Comparison of ENCODE assay signal across 15 cellular contexts in genomic region chr14:95835331-95835730, GRCh38. TPM values are rescaled to one million over a fixed set of nuclear protein-coding genes. Genes with fewer than 3 reads are reported as not detected.
DNase-seq lines count a peak whose midpoint lies in the region; ATAC-seq, FAIRE-seq and TF ChIP-seq lines count a peak whose summit lies in the region.
"Had no signal": no experiment of that assay in that cellular context is flagged by ENCODE, and none has a peak within 500 bp of the region (broad histone marks: within the 10 kb centered on the region; RNA-seq: fewer than 3 reads in every experiment).

No MANE protein-coding gene starts in this region.

- no TSS peak for BruUV-seq in HepG2 (replicated peaks; lab: Mats Ljungman, UMichigan)

- H3K4me2 ChIP-seq in HepG2 (ENCODE audit: low read depth, low read length): no peak overlapping the region

- in situ Hi-C loops in HepG2 (cut with HindIII; ENCODE audit: extremely low pct_ligation_motif_present, low pct_unique_long_range_greater_than_20kb): no loop called here

- CTCF ChIA-PET in HepG2 (lab: Yijun Ruan, JAX; ENCODE audit: low intra/inter-chr PET ratio, low total read pairs): no interaction called here

- ATAC-seq in HepG2 (no peak), right lobe of liver (no peak), GM19328 (IDR thresholded peaks at IDR 0.05; ENCODE audit: unreplicated experiment) (no peak), HG02870 (IDR thresholded peaks at IDR 0.05; ENCODE audit: unreplicated experiment) (no peak), Right ventricle myocardium inferior (no peak)
- ATAC-seq in stimulated activated naive B cell treated with anti-CD40 and anti-IgM and Interleukin-4, amounts not matched to agents 10 μg/mL and 1 μg/mL and 100 μg/mL, for 72 hours (replicated peaks): peak; percentile 89 to 92
- ATAC-seq: psoas muscle had no signal

- H3K9ac ChIP-seq in HepG2 (ENCODE audit: insufficient read depth, low read depth, low read length): no peak overlapping the region

- H3K9me3 ChIP-seq in HepG2 (ENCODE audit: low read length) (no peaks in the 10 kb centered on the region), right lobe of liver (no peaks in the 10 kb centered on the region)
- H3K9me3 ChIP-seq: psoas muscle had no signal

- no peak for FAIRE-seq in HepG2 (lab: Jason Lieb, UNC)
- FAIRE-seq: GM19239 had no signal

- no peaks in the 10 kb centered on the region for H4K20me1 ChIP-seq in HepG2 (ENCODE audit: insufficient read depth, low read length)

- POLR2A ChIA-PET in HepG2 (lab: Yijun Ruan, JAX): no interaction called here

- H3K36me3 ChIP-seq in HepG2 (replicated peaks in 1 of 2; ENCODE audit: control insufficient read depth in 1 of 2, insufficient read depth in 2 of 2, low read length in 2 of 2) (no peaks in the 10 kb centered on the region), right lobe of liver (no peaks in the 10 kb centered on the region)

- H3K27ac ChIP-seq in HepG2 (ENCODE audit: extremely low read length, insufficient read depth, low read length) (no peak overlapping the region), right lobe of liver (no peak overlapping the region)
- H3K27ac ChIP-seq: psoas muscle had no signal

- H3K4me1 Mint-ChIP-seq in stimulated activated naive B cell treated with anti-CD40 and anti-IgM and Interleukin-4, amounts not matched to agents 10 μg/mL and 1 μg/mL and 100 μg/mL, for 72 hours: peaks cover 15 to 28% of the 10 kb centered on the region in 2 donors

- 0% methylated on average over 1 of the region's 1 CpG for WGBS in HepG2 (ENCODE audit: low lambda C conversion rate)
- 31% methylated on average over 1 of the region's 1 CpG for WGBS in right lobe of liver (ENCODE audit: insufficient coverage, low coverage, low lambda C conversion rate, missing lambda C conversion rate)

- TF ChIP-seq POLR2A in HepG2 (IDR thresholded peaks at IDR 0.05; ENCODE audit: insufficient read depth in 1 of 2, low read depth in 2 of 2, low read length in 2 of 2) (no peak), right lobe of liver (IDR thresholded peaks at IDR 0.05) (no peak)

- peak; percentile 5 for DNase-seq in HepG2 (ENCODE audit: low spot score)
- no peak for DNase-seq in right lobe of liver
- DNase-seq in NOMO-1 (lab: John Stamatoyannopoulos, UW; ENCODE audit: unreplicated experiment in 2 of 2): peak; percentile 36 to 44
- DNase-seq in ecto neural progenitor cell (ENCODE audit: low spot score): peak; percentile 16
- peak; percentile 25 for DNase-seq in stimulated activated naive B cell treated with anti-CD40 and anti-IgM and Interleukin-4, amounts not matched to agents 10 μg/mL and 1 μg/mL and 100 μg/mL, for 72 hours
- DNase-seq in Right ventricle myocardium inferior (ENCODE audit: missing footprints): no peak
- DNase-seq: activated CD4-positive, CD25-positive, alpha-beta regulatory T cell treated with anti-CD3 and anti-CD28 coated beads, Interleukin-2, amount 50 U/mL, for 72 hours; caudate nucleus; DMS79; NCI-H2171; psoas muscle; stimulated activated naive CD4-positive, alpha-beta T cell treated with Interleukin-2 at 50 U/mL for 16 hours had no signal

- TF ChIP-seq CTCF in HepG2 (CRISPR knock-in tag; IDR thresholded peaks at IDR 0.05) (no peak), right lobe of liver (IDR thresholded peaks at IDR 0.05) (no peak)

- no peaks in the 10 kb centered on the region for H3K4me1 ChIP-seq in HepG2 (ENCODE audit: insufficient read depth, low read length)
- H3K4me1 ChIP-seq in right lobe of liver: no peaks in the 10 kb centered on the region
- H3K4me1 ChIP-seq: psoas muscle had no signal

- TF ChIP-seq RAD21 in HepG2 (CRISPR knock-in tag; IDR thresholded peaks at IDR 0.05): no peak

- H3K4me3 ChIP-seq in HepG2 (replicated peaks in 1 of 3; ENCODE audit: insufficient read depth in 1 of 3, low read depth in 2 of 3, low read length in 3 of 3) (no peak overlapping the region), right lobe of liver (no peak overlapping the region)
- H3K4me3 ChIP-seq: psoas muscle had no signal

- H3K9me3 Mint-ChIP-seq in stimulated activated naive B cell treated with anti-CD40 and anti-IgM and Interleukin-4, amounts not matched to agents 10 μg/mL and 1 μg/mL and 100 μg/mL, for 72 hours: peaks cover 4 to 9% of the 10 kb centered on the region in 2 donors

- no peak overlapping the region for H3K4me3 Mint-ChIP-seq in stimulated activated naive B cell treated with anti-CD40 and anti-IgM and Interleukin-4, amounts not matched to agents 10 μg/mL and 1 μg/mL and 100 μg/mL, for 72 hours

- peaks cover 0 to 9% of the 10 kb centered on the region in 2 donors for H3K36me3 Mint-ChIP-seq in stimulated activated naive B cell treated with anti-CD40 and anti-IgM and Interleukin-4, amounts not matched to agents 10 μg/mL and 1 μg/mL and 100 μg/mL, for 72 hours

- H3K27me3 Mint-ChIP-seq in stimulated activated naive B cell treated with anti-CD40 and anti-IgM and Interleukin-4, amounts not matched to agents 10 μg/mL and 1 μg/mL and 100 μg/mL, for 72 hours: peaks cover 13 to 19% of the 10 kb centered on the region in 2 donors

- no peak overlapping the region for H3K27ac Mint-ChIP-seq in stimulated activated naive B cell treated with anti-CD40 and anti-IgM and Interleukin-4, amounts not matched to agents 10 μg/mL and 1 μg/mL and 100 μg/mL, for 72 hours

- intact Hi-C loops in HepG2 (cut with micrococcal nuclease; ENCODE audit: unreplicated experiment) (no loop called here), right lobe of liver (cut with DNase I) (no loop called here), Right ventricle myocardium inferior (cut with DNase I) (no loop called here)

- H3K79me2 ChIP-seq in HepG2 (ENCODE audit: insufficient read depth, low read length): no peaks in the 10 kb centered on the region

- H3K27me3 ChIP-seq in HepG2 (ENCODE audit: control insufficient read depth in 1 of 2, insufficient read depth in 2 of 2, low read length in 2 of 2): peaks cover 0 to 2% of the 10 kb centered on the region in 2 experiments; a peak in 1 of 5 replicates
- no peaks in the 10 kb centered on the region for H3K27me3 ChIP-seq in right lobe of liver

- no peak overlapping the region for H2AFZ ChIP-seq in HepG2 (ENCODE audit: low read length)

- TF ChIP-seq EP300 in HepG2 (IDR thresholded peaks at IDR 0.05; ENCODE audit: low read depth in 2 of 2, low read length in 2 of 2): no peak
- no peak for TF ChIP-seq EP300 in HepG2 (CRISPR knock-in tag; IDR thresholded peaks at IDR 0.05; ENCODE audit: borderline replicate concordance)

TF ChIP-seq in HepG2, 621 proteins besides CTCF, POLR2A, EP300 and RAD21 (continues in another document):
- TF ChIP-seq CREM (IDR thresholded peaks at IDR 0.05) (no peak), CREM (CRISPR knock-in tag; IDR thresholded peaks at IDR 0.05) (no peak), MAF1 (CRISPR knock-in tag; IDR thresholded peaks at IDR 0.05; ENCODE audit: borderline replicate concordance) (no peak), KLF6 (CRISPR knock-in tag; IDR thresholded peaks at IDR 0.05) (no peak), ZNF546 (CRISPR knock-in tag; conservative IDR thresholded peaks at IDR 0.05) (no peak), FOSL1 (CRISPR knock-in tag; IDR thresholded peaks at IDR 0.05; ENCODE audit: borderline replicate concordance) (no peak), ZNF710 (CRISPR knock-in tag; IDR thresholded peaks at IDR 0.05; ENCODE audit: borderline replicate concordance) (no peak), SP2 (CRISPR knock-in tag; IDR thresholded peaks at IDR 0.05) (no peak), EZH2 (conservative IDR thresholded peaks at IDR 0.05; ENCODE audit: low read depth, low read length) (no peak)

RNA-seq across cellular contexts. Expression of gene TUNAR, which starts 41.3 kb away (rescaled TPM):
- total RNA-seq in HepG2 (2016; rRNA removed; fragmentation: Illumina TruSeq; extraction: Trizol) (not detected in 2 replicates), right lobe of liver (not detected), Right ventricle myocardium inferior (not detected)
- not detected in 2 replicates for total RNA-seq in HepG2 (2016; cell fraction: cytosol; rRNA removed; fragmentation: Illumina TruSeq; extraction: Trizol; ENCODE audit: low read depth)
- total RNA-seq in HepG2 (2016; cell fraction: insoluble cytoplasmic fraction; rRNA removed; fragmentation: Illumina TruSeq; extraction: Trizol): not detected in 2 replicates
- not detected in 2 replicates for total RNA-seq in HepG2 (2016; cell fraction: membrane; rRNA removed; fragmentation: Illumina TruSeq; extraction: Trizol)
- total RNA-seq in HepG2 (2016; cell fraction: nucleus; rRNA removed; fragmentation: Illumina TruSeq; extraction: Trizol): not detected in 2 replicates
- polyA plus RNA-seq in HepG2 (2011; rRNA removed): not detected in 2 replicates
- polyA plus RNA-seq in HepG2 (2011; cell fraction: cytosol; rRNA removed): not detected in 2 replicates
- not detected in 2 replicates for polyA plus RNA-seq in HepG2 (2011; cell fraction: nucleus; rRNA removed)
- polyA plus RNA-seq in HepG2 (2012): not detected in 2 replicates
- polyA plus RNA-seq in HepG2 (2016; cell fraction: cytosol; fragmentation: Illumina TruSeq; extraction: Trizol; ENCODE audit: low read depth): not detected in 2 replicates
- polyA plus RNA-seq in HepG2 (2016; cell fraction: insoluble cytoplasmic fraction; fragmentation: Illumina TruSeq; extraction: Trizol; ENCODE audit: low read depth): not detected in 2 replicates
- polyA plus RNA-seq in HepG2 (2016; cell fraction: membrane; fragmentation: Illumina TruSeq; extraction: Trizol; ENCODE audit: low read depth): not detected in 2 replicates
- not detected in 2 replicates for polyA plus RNA-seq in HepG2 (2016; cell fraction: nucleus; fragmentation: Illumina TruSeq; extraction: Trizol; ENCODE audit: insufficient read depth, low read depth)
- not detected in 2 replicates for polyA minus RNA-seq in HepG2 (2011; rRNA and poly(A)+ RNA removed; ENCODE audit: low replicate concordance)
- not detected in 2 replicates for polyA minus RNA-seq in HepG2 (2011; cell fraction: cytosol; rRNA and poly(A)+ RNA removed)
- not detected in 2 replicates for polyA minus RNA-seq in HepG2 (2011; cell fraction: nucleus; rRNA and poly(A)+ RNA removed)
- total RNA-seq: psoas muscle had no signal

Comparison
In these comparisons a context has a peak if more than half of its experiments do, and no peak if none do; other contexts are left out.
1. DNase-seq: peak in HepG2 (single experiment), NOMO-1 (2 of 2), ecto neural progenitor cell (single experiment) and stimulated activated naive B cell treated with anti-CD40 and anti-IgM and Interleukin-4, amounts not matched to agents 10 μg/mL and 1 μg/mL and 100 μg/mL, for 72 hours (single experiment); none in right lobe of liver (0 of 3) and Right ventricle myocardium inferior (single experiment).
2. ATAC-seq: peak in stimulated activated naive B cell treated with anti-CD40 and anti-IgM and Interleukin-4, amounts not matched to agents 10 μg/mL and 1 μg/mL and 100 μg/mL, for 72 hours (2 of 2); none in HepG2 (single experiment), right lobe of liver (0 of 4), GM19328 (single experiment), HG02870 (single experiment) and Right ventricle myocardium inferior (single experiment).